Comparison of ENCODE assay signal across 9 cellular contexts in genomic region chr16:11597268-11597690, GRCh38. TPM values are rescaled to one million over a fixed set of nuclear protein-coding genes. Genes with fewer than 3 reads are reported as not detected.
DNase-seq lines count a peak whose midpoint lies in the region; ATAC-seq and TF ChIP-seq lines count a peak whose summit lies in the region.
"Had no signal": no experiment of that assay in that cellular context is flagged by ENCODE, and none has a peak within 500 bp of the region (broad histone marks: within the 10 kb centered on the region; RNA-seq: fewer than 3 reads in every experiment).

No MANE protein-coding gene starts in this region.

- H3K27ac ChIP-seq in smooth muscle cell (ENCODE audit: low read depth), result peak overlapping the region; percentile 74

- no peak overlapping the region for H3K4me3 ChIP-seq in smooth muscle cell
- H3K4me3 ChIP-seq: heart right ventricle had no signal

- ATAC-seq in left cardiac atrium, result peak in 1 of 2 donors; percentile 74
- ATAC-seq in HG02588 (IDR thresholded peaks at IDR 0.05; ENCODE audit: unreplicated experiment), result no peak

- H3K9me3 ChIP-seq in smooth muscle cell (replicated peaks; ENCODE audit: low read depth), result no peaks in the 10 kb centered on the region
- H3K9me3 ChIP-seq: heart right ventricle had no signal

- DNase-seq in GDM1 (lab: John Stamatoyannopoulos, UW) (peak; percentile 27), RPMI7951 (ENCODE audit: low read depth) (peak; percentile 35), left cardiac atrium (peak; percentile 20), smooth muscle cell (lab: John Stamatoyannopoulos, UW; ENCODE audit: unreplicated experiment) (no peak), islet precursor cell (no peak), NCI-H1417 (lab: John Stamatoyannopoulos, UW) (no peak)
- DNase-seq in effector CD4-positive, alpha-beta T cell, result no peak
- DNase-seq: heart right ventricle had no signal

- no peaks in the 10 kb centered on the region for H3K79me2 ChIP-seq in smooth muscle cell (ENCODE audit: low read depth)

- H3K4me1 ChIP-seq in smooth muscle cell (ENCODE audit: low read depth), result peaks cover 13% of the 10 kb centered on the region

- H3F3A ChIP-seq in smooth muscle cell (ENCODE audit: low read depth), result peaks cover 3% of the 10 kb centered on the region

- no peaks in the 10 kb centered on the region for H3K27me3 ChIP-seq in smooth muscle cell (ENCODE audit: low read depth)
- H3K27me3 ChIP-seq: heart right ventricle had no signal

- no peak overlapping the region for H3K9ac ChIP-seq in smooth muscle cell (ENCODE audit: low read depth)

- 19% methylated on average over 5 of the region's 5 CpGs for WGBS in smooth muscle cell (ENCODE audit: low lambda C conversion rate)

- no peaks in the 10 kb centered on the region for H4K20me1 ChIP-seq in smooth muscle cell (ENCODE audit: low read depth)

- no peaks in the 10 kb centered on the region for H3K36me3 ChIP-seq in smooth muscle cell (ENCODE audit: low read depth)
- H3K36me3 ChIP-seq: heart right ventricle had no signal

- TF ChIP-seq CTCF in smooth muscle cell (IDR thresholded peaks at IDR 0.05; ENCODE audit: borderline replicate concordance, insufficient read depth, poor library complexity, severe bottlenecking), result no peak

- no peak overlapping the region for H2AFZ ChIP-seq in smooth muscle cell (ENCODE audit: low read depth)

- H3K4me2 ChIP-seq in smooth muscle cell, result peak overlapping the region; percentile 52

- intact Hi-C loops in left cardiac atrium (cut with DNase I), result no loop called here

RNA-seq across cellular contexts. Expression of gene LITAF, which starts 10.6 kb away (rescaled TPM):
- 26.5 and 28.1 TPM in 2 replicates for total RNA-seq in RPMI7951 (2014; rRNA removed; shearing (Covaris generic))
- total RNA-seq in left cardiac atrium (10 to 100 TPM; 76.3 to 86.0 TPM), smooth muscle cell (40.4 and 77.9 TPM in 2 replicates)
- polyA plus RNA-seq in smooth muscle cell, result 72.6 and 98.0 TPM in 2 replicates

Comparison
In these comparisons a context has a peak if more than half of its experiments do, and no peak if none do; other contexts are left out.
1. DNase-seq: peak in GDM1 (single experiment), RPMI7951 (single experiment) and left cardiac atrium (single experiment); none in smooth muscle cell (single experiment), islet precursor cell (single experiment), effector CD4-positive, alpha-beta T cell (single experiment) and NCI-H1417 (0 of 3).